In genomic region chr7:139798221-139798620, GRCh38 we compare ENCODE assay signal across 10 cellular contexts. TPM values are rescaled to one million over a fixed set of nuclear protein-coding genes. Genes with fewer than 3 reads are reported as not detected.
DNase-seq lines count a peak whose midpoint lies in the region; ATAC-seq and TF ChIP-seq lines count a peak whose summit lies in the region.
"Had no signal": no experiment of that assay in that cellular context is flagged by ENCODE, and none has a peak within 500 bp of the region (broad histone marks: within the 10 kb centered on the region; RNA-seq: fewer than 3 reads in every experiment).

No MANE protein-coding gene starts in this region.

- ATAC-seq in GM18868 (IDR thresholded peaks at IDR 0.05; ENCODE audit: unreplicated experiment) = peak; percentile 83
- peak; percentile 85 for ATAC-seq in GM21619 (IDR thresholded peaks at IDR 0.05; ENCODE audit: unreplicated experiment)
- ATAC-seq in naive B cell (ENCODE audit: low read depth in 2 of 2) = peak; percentile 48 to 49
- no peak for ATAC-seq in T-helper 17 cell
- no peak for ATAC-seq in right lobe of liver

- peaks cover 6 to 9% (median 9%) of the 10 kb centered on the region in 3 donors for H3K27me3 Mint-ChIP-seq in naive B cell
- no peaks in the 10 kb centered on the region for H3K27me3 Mint-ChIP-seq in T-helper 17 cell

- TF ChIP-seq CTCF in right lobe of liver (IDR thresholded peaks at IDR 0.05) = no peak

- H3K4me3 ChIP-seq in right lobe of liver = no peak overlapping the region
- H3K4me3 ChIP-seq: HAP-1 had no signal

- no peak for TF ChIP-seq POLR2A in right lobe of liver (IDR thresholded peaks at IDR 0.05)

- peak; percentile 53 for DNase-seq in NCI-H146 (lab: John Stamatoyannopoulos, UW)
- DNase-seq in naive B cell = no peak
- no peak for DNase-seq in T-helper 17 cell
- DNase-seq in NCI-H2196 treated with DMSO at 0.1 percent for 48 hours (lab: John Stamatoyannopoulos, UW; ENCODE audit: unreplicated experiment) = no peak
- no peak for DNase-seq in NCI-H1048 (lab: John Stamatoyannopoulos, UW)
- no peak for DNase-seq in right lobe of liver
- DNase-seq: activated gamma-delta T cell had no signal

- WGBS in right lobe of liver (ENCODE audit: insufficient coverage, low coverage, low lambda C conversion rate, missing lambda C conversion rate) = 59% methylated on average over 9 of the region's 10 CpGs

- intact Hi-C loops in right lobe of liver (cut with DNase I) = no loop called here

- no peaks in the 10 kb centered on the region for H3K27me3 ChIP-seq in right lobe of liver

- no peaks in the 10 kb centered on the region for H3K36me3 ChIP-seq in right lobe of liver
- H3K36me3 ChIP-seq: HAP-1 had no signal

- peaks cover 5 to 18% of the 10 kb centered on the region in 2 donors for H3K36me3 Mint-ChIP-seq in naive B cell
- H3K36me3 Mint-ChIP-seq in T-helper 17 cell (ENCODE audit: low read depth) = peaks cover 14% of the 10 kb centered on the region

- H3K4me1 ChIP-seq in right lobe of liver = no peaks in the 10 kb centered on the region
- H3K4me1 ChIP-seq: HAP-1 had no signal

- H3K27ac Mint-ChIP-seq in naive B cell (peak overlapping the region in 3 of 6 donors; percentile 1 to 89 (median 78)), T-helper 17 cell (no peak overlapping the region)

- H3K4me1 Mint-ChIP-seq in naive B cell = peaks cover 8 to 12% (median 11%) of the 10 kb centered on the region in 3 donors
- H3K4me1 Mint-ChIP-seq in T-helper 17 cell = peaks cover 8% of the 10 kb centered on the region

- H3K9me3 ChIP-seq in T-helper 17 cell (ENCODE audit: control insufficient read depth, low read length, poor library complexity, severe bottlenecking) (no peaks in the 10 kb centered on the region), right lobe of liver (no peaks in the 10 kb centered on the region)

- no peak overlapping the region for H3K27ac ChIP-seq in right lobe of liver

- H3K4me3 Mint-ChIP-seq in naive B cell (no peak overlapping the region), T-helper 17 cell (no peak overlapping the region)

- peaks cover 11 to 19% (median 13%) of the 10 kb centered on the region in 7 donors for H3K9me3 Mint-ChIP-seq in naive B cell

RNA-seq across cellular contexts. Expression of gene HIPK2, which starts 20.4 kb away (rescaled TPM):
- polyA plus RNA-seq in naive B cell (ENCODE audit: low read depth in 6 of 6) = 1 to 10 TPM in 2 of 6 donors, under 1 TPM in 4; 0.54 to 1.1 (median 0.79) TPM
- total RNA-seq in T-helper 17 cell (10 to 100 TPM; 36.9 to 42.9 TPM), right lobe of liver (10 to 100 TPM; 48.5 to 68.0 (median 59.6) TPM)

RNA-seq across cellular contexts. Expression of gene TBXAS1, which starts 30.8 kb away (rescaled TPM):
- polyA plus RNA-seq in naive B cell (ENCODE audit: low read depth in 6 of 6) = 1 to 10 TPM in 5 of 6 donors, under 1 TPM in 1; 0.57 to 4.2 (median 2.5) TPM
- 10 to 100 TPM; 19.6 to 20.9 TPM for total RNA-seq in T-helper 17 cell
- total RNA-seq in right lobe of liver = 10 to 100 TPM in 4 of 6 experiments, 1 to 10 TPM in 2; 7.6 to 15.6 (median 12.2) TPM

Comparison
In these comparisons a context has a peak if more than half of its experiments do, and no peak if none do; other contexts are left out.
1. ATAC-seq: peak in GM18868 (single experiment), GM21619 (single experiment) and naive B cell (2 of 2); none in T-helper 17 cell (single experiment) and right lobe of liver (0 of 4).